In the genomic region with DNA sequence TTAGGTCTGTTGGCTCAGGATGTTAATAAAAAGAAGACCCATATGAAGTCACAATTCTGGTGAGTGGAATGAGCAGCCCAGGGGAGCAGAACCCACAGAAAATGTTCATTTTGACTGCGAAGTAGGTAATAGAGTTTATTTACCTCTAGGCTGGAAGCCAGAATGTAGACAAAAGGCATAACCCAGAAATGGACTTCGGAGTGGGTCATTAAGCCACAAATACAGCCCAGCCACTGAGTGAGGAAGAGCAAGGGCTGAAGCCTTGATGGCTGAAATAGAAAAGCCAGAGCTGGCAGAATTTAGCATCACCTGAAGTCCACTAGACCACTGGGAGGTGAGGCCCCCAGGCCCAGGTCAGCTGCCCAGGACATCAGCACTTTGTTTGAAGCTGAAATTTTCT, we compare ENCODE assay signal across 4 cellular contexts.
"Had no signal": no experiment of that assay in that cellular context is flagged by ENCODE, and none has a peak within 500 bp of the region (broad histone marks: within the 10 kb centered on the region; RNA-seq: fewer than 3 reads in every experiment).

No MANE protein-coding gene starts in this region.

- DNase-seq: H9, HCEC 1CT, KBM-7 had no signal

- H3K4me3 ChIP-seq: GM23338 had no signal

- ATAC-seq: GM23338 had no signal
